1 cellular context compared by ENCODE assay signal in the genomic region with DNA sequence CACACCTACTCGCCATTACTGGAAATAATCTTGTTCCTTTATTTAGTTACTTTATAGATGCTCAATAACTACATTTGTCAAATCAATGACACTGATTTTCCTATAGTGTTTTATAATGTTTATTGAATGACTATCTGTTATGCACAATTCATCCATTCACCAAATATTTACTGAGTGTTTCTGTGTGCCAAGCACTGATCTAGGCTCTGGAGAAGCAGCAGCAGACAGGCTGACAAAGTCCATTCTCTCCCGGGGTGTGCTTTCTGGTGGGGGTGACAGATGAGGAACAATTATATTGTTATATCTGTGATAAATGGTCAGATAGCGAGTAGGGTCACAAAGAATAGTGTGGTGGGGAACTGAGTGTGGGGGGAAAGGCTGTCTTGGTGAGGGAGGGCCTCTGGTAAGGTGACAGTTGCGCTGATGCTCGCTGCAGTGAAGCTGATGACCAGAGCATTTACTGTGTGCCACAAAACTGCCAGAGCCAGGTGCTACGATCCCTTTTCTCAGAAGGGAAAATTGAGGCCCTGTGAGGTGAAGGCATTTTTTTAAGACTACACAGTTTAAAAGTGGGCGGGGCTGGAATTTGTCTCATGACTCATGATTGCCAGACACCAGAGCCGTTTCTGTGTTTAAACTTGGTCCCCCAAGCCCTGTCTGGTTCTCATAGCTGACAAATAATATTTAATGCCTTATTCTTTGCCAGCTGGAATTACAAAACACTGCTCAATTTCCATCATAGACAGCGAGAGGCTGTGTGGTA.
TF ChIP-seq lines count a peak whose summit lies in the region.

No MANE protein-coding gene starts in this region.

TF ChIP-seq in HepG2, 621 proteins besides CTCF, POLR2A, EP300 and RAD21 (continues in another document):
- TF ChIP-seq, protein P1, sequence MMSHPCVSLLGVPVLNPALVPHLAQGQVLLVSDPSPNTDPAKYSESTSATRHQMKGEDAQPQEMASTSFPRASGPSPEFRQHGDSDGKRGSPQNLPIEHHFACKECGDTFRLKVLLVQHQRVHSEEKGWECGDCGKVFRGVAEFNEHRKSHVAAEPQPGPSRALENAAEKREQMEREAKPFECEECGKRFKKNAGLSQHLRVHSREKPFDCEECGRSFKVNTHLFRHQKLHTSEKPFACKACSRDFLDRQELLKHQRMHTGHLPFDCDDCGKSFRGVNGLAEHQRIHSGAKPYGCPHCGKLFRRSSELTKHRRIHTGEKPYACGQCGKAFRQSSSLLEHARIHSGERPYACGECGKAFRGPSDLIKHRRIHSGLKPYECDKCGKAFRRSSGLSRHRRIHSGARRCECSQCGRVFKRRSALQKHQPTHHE (CRISPR knock-in tag; IDR thresholded peaks at IDR 0.05; ENCODE audit: borderline replicate concordance): no peak
- peak; percentile 88 for TF ChIP-seq ZMYM3 (CRISPR knock-in tag; IDR thresholded peaks at IDR 0.05)
- no peak for TF ChIP-seq ZNF205 (CRISPR knock-in tag; IDR thresholded peaks at IDR 0.05)
- no peak for TF ChIP-seq GLMP (CRISPR knock-in tag; IDR thresholded peaks at IDR 0.05; ENCODE audit: borderline replicate concordance)
- TF ChIP-seq KAT8 (CRISPR knock-in tag; IDR thresholded peaks at IDR 0.05): no peak
- no peak for TF ChIP-seq ZNF230 (CRISPR knock-in tag; IDR thresholded peaks at IDR 0.05)
- TF ChIP-seq FOSL2 (CRISPR knock-in tag; IDR thresholded peaks at IDR 0.05): peak; percentile 66
- TF ChIP-seq ADNP (CRISPR knock-in tag; IDR thresholded peaks at IDR 0.05): 0 out of 2 replicates have a peak, but pooled peaks have one; percentile 36
- no peak for TF ChIP-seq KAT2B (IDR thresholded peaks at IDR 0.05; ENCODE audit: borderline replicate concordance, low read depth, low read length)
- no peak for TF ChIP-seq PAXIP1 (CRISPR knock-in tag; conservative IDR thresholded peaks at IDR 0.05)
- peak; percentile 11 for TF ChIP-seq TEAD3 (CRISPR knock-in tag; optimal IDR thresholded peaks at IDR 0.05; ENCODE audit: borderline replicate concordance)
- TF ChIP-seq, protein P2, sequence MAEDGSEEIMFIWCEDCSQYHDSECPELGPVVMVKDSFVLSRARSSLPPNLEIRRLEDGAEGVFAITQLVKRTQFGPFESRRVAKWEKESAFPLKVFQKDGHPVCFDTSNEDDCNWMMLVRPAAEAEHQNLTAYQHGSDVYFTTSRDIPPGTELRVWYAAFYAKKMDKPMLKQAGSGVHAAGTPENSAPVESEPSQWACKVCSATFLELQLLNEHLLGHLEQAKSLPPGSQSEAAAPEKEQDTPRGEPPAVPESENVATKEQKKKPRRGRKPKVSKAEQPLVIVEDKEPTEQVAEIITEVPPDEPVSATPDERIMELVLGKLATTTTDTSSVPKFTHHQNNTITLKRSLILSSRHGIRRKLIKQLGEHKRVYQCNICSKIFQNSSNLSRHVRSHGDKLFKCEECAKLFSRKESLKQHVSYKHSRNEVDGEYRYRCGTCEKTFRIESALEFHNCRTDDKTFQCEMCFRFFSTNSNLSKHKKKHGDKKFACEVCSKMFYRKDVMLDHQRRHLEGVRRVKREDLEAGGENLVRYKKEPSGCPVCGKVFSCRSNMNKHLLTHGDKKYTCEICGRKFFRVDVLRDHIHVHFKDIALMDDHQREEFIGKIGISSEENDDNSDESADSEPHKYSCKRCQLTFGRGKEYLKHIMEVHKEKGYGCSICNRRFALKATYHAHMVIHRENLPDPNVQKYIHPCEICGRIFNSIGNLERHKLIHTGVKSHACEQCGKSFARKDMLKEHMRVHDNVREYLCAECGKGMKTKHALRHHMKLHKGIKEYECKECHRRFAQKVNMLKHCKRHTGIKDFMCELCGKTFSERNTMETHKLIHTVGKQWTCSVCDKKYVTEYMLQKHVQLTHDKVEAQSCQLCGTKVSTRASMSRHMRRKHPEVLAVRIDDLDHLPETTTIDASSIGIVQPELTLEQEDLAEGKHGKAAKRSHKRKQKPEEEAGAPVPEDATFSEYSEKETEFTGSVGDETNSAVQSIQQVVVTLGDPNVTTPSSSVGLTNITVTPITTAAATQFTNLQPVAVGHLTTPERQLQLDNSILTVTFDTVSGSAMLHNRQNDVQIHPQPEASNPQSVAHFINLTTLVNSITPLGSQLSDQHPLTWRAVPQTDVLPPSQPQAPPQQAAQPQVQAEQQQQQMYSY (CRISPR knock-in tag; IDR thresholded peaks at IDR 0.05): no peak
- TF ChIP-seq CERS6 (CRISPR knock-in tag; IDR thresholded peaks at IDR 0.05): no peak
- TF ChIP-seq ZIK1 (CRISPR knock-in tag; IDR thresholded peaks at IDR 0.05; ENCODE audit: borderline replicate concordance, low read depth): no peak
- TF ChIP-seq XRCC5 (optimal IDR thresholded peaks at IDR 0.05; ENCODE audit: low read length): peak; percentile 44
- no peak for TF ChIP-seq MEF2D (CRISPR knock-in tag; IDR thresholded peaks at IDR 0.05)
- TF ChIP-seq, protein P3, sequence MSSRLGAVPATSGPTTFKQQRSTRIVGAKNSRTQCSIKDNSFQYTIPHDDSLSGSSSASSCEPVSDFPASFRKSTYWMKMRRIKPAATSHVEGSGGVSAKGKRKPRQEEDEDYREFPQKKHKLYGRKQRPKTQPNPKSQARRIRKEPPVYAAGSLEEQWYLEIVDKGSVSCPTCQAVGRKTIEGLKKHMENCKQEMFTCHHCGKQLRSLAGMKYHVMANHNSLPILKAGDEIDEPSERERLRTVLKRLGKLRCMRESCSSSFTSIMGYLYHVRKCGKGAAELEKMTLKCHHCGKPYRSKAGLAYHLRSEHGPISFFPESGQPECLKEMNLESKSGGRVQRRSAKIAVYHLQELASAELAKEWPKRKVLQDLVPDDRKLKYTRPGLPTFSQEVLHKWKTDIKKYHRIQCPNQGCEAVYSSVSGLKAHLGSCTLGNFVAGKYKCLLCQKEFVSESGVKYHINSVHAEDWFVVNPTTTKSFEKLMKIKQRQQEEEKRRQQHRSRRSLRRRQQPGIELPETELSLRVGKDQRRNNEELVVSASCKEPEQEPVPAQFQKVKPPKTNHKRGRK (CRISPR knock-in tag; IDR thresholded peaks at IDR 0.05): no peak
- TF ChIP-seq, protein P4, sequence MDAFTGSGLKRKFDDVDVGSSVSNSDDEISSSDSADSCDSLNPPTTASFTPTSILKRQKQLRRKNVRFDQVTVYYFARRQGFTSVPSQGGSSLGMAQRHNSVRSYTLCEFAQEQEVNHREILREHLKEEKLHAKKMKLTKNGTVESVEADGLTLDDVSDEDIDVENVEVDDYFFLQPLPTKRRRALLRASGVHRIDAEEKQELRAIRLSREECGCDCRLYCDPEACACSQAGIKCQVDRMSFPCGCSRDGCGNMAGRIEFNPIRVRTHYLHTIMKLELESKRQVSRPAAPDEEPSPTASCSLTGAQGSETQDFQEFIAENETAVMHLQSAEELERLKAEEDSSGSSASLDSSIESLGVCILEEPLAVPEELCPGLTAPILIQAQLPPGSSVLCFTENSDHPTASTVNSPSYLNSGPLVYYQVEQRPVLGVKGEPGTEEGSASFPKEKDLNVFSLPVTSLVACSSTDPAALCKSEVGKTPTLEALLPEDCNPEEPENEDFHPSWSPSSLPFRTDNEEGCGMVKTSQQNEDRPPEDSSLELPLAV (CRISPR knock-in tag; conservative IDR thresholded peaks at IDR 0.05; ENCODE audit: low read depth): no peak
- no peak for TF ChIP-seq ZNF570 (CRISPR knock-in tag; IDR thresholded peaks at IDR 0.05; ENCODE audit: borderline replicate concordance)
- TF ChIP-seq, protein P5, sequence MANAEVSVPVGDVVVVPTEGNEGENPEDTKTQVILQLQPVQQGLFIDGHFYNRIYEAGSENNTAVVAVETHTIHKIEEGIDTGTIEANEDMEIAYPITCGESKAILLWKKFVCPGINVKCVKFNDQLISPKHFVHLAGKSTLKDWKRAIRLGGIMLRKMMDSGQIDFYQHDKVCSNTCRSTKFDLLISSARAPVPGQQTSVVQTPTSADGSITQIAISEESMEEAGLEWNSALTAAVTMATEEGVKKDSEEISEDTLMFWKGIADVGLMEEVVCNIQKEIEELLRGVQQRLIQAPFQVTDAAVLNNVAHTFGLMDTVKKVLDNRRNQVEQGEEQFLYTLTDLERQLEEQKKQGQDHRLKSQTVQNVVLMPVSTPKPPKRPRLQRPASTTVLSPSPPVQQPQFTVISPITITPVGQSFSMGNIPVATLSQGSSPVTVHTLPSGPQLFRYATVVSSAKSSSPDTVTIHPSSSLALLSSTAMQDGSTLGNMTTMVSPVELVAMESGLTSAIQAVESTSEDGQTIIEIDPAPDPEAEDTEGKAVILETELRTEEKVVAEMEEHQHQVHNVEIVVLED (CRISPR knock-in tag; IDR thresholded peaks at IDR 0.05; ENCODE audit: borderline replicate concordance): no peak
- peak; percentile 50; the same call in 1 of the 2 replicates for TF ChIP-seq SP5 (CRISPR knock-in tag; IDR thresholded peaks at IDR 0.05; ENCODE audit: borderline replicate concordance, low read depth)
- TF ChIP-seq, protein P6, sequence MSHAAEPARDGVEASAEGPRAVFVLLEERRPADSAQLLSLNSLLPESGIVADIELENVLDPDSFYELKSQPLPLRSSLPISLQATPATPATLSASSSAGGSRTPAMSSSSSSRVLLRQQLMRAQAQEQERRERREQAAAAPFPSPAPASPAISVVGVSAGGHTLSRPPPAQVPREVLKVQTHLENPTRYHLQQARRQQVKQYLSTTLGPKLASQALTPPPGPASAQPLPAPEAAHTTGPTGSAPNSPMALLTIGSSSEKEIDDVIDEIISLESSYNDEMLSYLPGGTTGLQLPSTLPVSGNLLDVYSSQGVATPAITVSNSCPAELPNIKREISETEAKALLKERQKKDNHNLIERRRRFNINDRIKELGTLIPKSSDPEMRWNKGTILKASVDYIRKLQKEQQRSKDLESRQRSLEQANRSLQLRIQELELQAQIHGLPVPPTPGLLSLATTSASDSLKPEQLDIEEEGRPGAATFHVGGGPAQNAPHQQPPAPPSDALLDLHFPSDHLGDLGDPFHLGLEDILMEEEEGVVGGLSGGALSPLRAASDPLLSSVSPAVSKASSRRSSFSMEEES (CRISPR knock-in tag; IDR thresholded peaks at IDR 0.05): 0 out of 2 replicates have a peak, but pooled peaks have one; percentile 22
- TF ChIP-seq ZSCAN30 (CRISPR knock-in tag; IDR thresholded peaks at IDR 0.05): no peak
- TF ChIP-seq ZNF629 (CRISPR knock-in tag; conservative IDR thresholded peaks at IDR 0.05): peak; percentile 95
- no peak for TF ChIP-seq GTF3A (CRISPR knock-in tag; conservative IDR thresholded peaks at IDR 0.05)
- TF ChIP-seq KMT2B (CRISPR knock-in tag; IDR thresholded peaks at IDR 0.05): no peak
- TF ChIP-seq RAD51 (IDR thresholded peaks at IDR 0.05; ENCODE audit: borderline replicate concordance): no peak
- no peak for TF ChIP-seq ZFAT (CRISPR knock-in tag; conservative IDR thresholded peaks at IDR 0.05)
- TF ChIP-seq GABPB1 (CRISPR knock-in tag; IDR thresholded peaks at IDR 0.05): no peak
- no peak for TF ChIP-seq RBM22 (optimal IDR thresholded peaks at IDR 0.05; ENCODE audit: low read length)
- TF ChIP-seq, protein P7, sequence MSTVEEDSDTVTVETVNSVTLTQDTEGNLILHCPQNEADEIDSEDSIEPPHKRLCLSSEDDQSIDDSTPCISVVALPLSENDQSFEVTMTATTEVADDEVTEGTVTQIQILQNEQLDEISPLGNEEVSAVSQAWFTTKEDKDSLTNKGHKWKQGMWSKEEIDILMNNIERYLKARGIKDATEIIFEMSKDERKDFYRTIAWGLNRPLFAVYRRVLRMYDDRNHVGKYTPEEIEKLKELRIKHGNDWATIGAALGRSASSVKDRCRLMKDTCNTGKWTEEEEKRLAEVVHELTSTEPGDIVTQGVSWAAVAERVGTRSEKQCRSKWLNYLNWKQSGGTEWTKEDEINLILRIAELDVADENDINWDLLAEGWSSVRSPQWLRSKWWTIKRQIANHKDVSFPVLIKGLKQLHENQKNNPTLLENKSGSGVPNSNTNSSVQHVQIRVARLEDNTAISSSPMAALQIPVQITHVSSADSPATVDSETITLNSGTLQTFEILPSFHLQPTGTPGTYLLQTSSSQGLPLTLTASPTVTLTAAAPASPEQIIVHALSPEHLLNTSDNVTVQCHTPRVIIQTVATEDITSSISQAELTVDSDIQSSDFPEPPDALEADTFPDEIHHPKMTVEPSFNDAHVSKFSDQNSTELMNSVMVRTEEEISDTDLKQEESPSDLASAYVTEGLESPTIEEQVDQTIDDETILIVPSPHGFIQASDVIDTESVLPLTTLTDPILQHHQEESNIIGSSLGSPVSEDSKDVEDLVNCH (CRISPR knock-in tag; IDR thresholded peaks at IDR 0.05): no peak
- TF ChIP-seq ZNF3 (CRISPR knock-in tag; IDR thresholded peaks at IDR 0.05): peak; percentile 73; the same call in 1 of the 2 replicates
